In the genomic region with DNA sequence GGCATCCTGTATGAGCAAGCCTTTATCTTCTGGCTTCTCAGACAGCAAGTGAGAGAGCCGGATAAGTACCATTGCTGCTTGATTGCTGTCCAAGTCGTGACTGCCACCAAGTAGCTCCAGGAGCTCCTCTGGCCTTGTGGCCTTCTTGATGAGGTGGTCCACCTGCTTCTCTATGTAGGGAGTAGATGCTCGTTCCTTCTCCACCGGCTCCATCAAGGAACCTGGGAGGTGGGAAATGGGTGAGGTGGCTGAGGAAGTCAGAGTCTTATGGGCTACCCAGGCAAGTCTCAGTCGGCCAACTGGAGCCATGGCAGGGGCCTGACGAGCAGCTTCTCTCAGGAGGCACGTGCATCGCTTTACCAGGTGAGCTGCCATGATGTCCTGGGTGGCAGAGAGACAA, we compare ENCODE assay signal across 19 cellular contexts. TPM values are rescaled to one million over a fixed set of nuclear protein-coding genes. Genes with fewer than 3 reads are reported as not detected.
DNase-seq lines count a peak whose midpoint lies in the region; ATAC-seq, FAIRE-seq and TF ChIP-seq lines count a peak whose summit lies in the region.
"Had no signal": no experiment of that assay in that cellular context is flagged by ENCODE, and none has a peak within 500 bp of the region (broad histone marks: within the 10 kb centered on the region; RNA-seq: fewer than 3 reads in every experiment).

No MANE protein-coding gene starts in this region.

- peak overlapping the region; percentile 55 for H3K4me3 Mint-ChIP-seq in MCF 10A (ENCODE audit: unreplicated experiment)
- peak overlapping the region; percentile 75 to 78 for H3K4me3 Mint-ChIP-seq in stimulated activated naive CD8-positive, alpha-beta T cell treated with anti-CD3 and anti-CD28 coated beads, Interleukin-15, amount 100 ng/mL, for 72 hours

- H3K4me3 ChIP-seq in breast epithelium: no peak overlapping the region
- no peak overlapping the region for H3K4me3 ChIP-seq in OCI-LY1 (ENCODE audit: low read depth, low read length, poor library complexity, severe bottlenecking)
- H3K4me3 ChIP-seq in coronary artery: no peak overlapping the region
- no peak overlapping the region for H3K4me3 ChIP-seq in SK-N-SH (ENCODE audit: low read depth in 2 of 2, low read length in 1 of 2)
- no peak overlapping the region for H3K4me3 ChIP-seq in pancreas
- H3K4me3 ChIP-seq: lung had no signal

- WGBS in SK-N-SH (ENCODE audit: low lambda C conversion rate): 80% methylated on average over 8 of the region's 8 CpGs
- WGBS in pancreas, 2 donors: 62 to 79% methylated on average over 8 of the region's 8 CpGs

- H3K27me3 ChIP-seq in breast epithelium (no peaks in the 10 kb centered on the region), OCI-LY1 (ENCODE audit: insufficient read depth, low read length) (no peaks in the 10 kb centered on the region; the same call in 1 of the 2 replicates), SK-N-SH (ENCODE audit: insufficient read depth) (no peaks in the 10 kb centered on the region), pancreas (no peaks in the 10 kb centered on the region)

- DNase-seq in MCF 10A (ENCODE audit: unreplicated experiment) (no peak), breast epithelium (ENCODE audit: low spot score in 2 of 2) (no peak), coronary artery (ENCODE audit: low spot score) (peak; percentile 64), SK-N-SH (no peak), pancreas (no peak)
- DNase-seq in stimulated activated naive CD8-positive, alpha-beta T cell treated with anti-CD3 and anti-CD28 coated beads, Interleukin-15, amount 100 ng/mL, for 72 hours: no peak
- DNase-seq in stimulated activated CD4-positive, alpha-beta T cell treated with anti-CD3 and anti-CD28 coated beads, Interleukin-2, amount 100 ng/mL, for 48 hours: no peak
- DNase-seq: activated CD4-positive, alpha-beta T cell treated with anti-CD3 and anti-CD28 coated beads for 1 hour; AML-193; amniotic stem cell; dermis blood vessel endothelial cell; GOT3; NCI-H1930; stimulated activated CD4-positive, alpha-beta T cell treated with anti-CD3 and anti-CD28 coated beads, Interleukin-15, amount 100 ng/mL, for 24 hours had no signal

- POLR2A ChIA-PET in MCF 10A (lab: Yijun Ruan, JAX) (interaction anchor here (0.7 kb wide), 1 partner anchor 16 kb away, joined by 3 read pairs; no protein-coding TSS in a partner anchor), SK-N-SH (lab: Yijun Ruan, JAX) (no interaction called here)

- no peak for TF ChIP-seq POLR2A in breast epithelium (IDR thresholded peaks at IDR 0.05)

- H3K27ac ChIP-seq in breast epithelium: no peak overlapping the region
- no peak overlapping the region for H3K27ac ChIP-seq in OCI-LY1 (ENCODE audit: low read depth, low read length, poor library complexity, severe bottlenecking)
- H3K27ac ChIP-seq in coronary artery: no peak overlapping the region
- H3K27ac ChIP-seq in SK-N-SH (ENCODE audit: low read depth in 2 of 2, low read length in 1 of 2): no peak overlapping the region
- H3K27ac ChIP-seq in pancreas: no peak overlapping the region

- H3K4me2 ChIP-seq in OCI-LY1 (ENCODE audit: low read length) (peak overlapping the region; percentile 37), SK-N-SH (no peak overlapping the region)

- H3K36me3 ChIP-seq in breast epithelium: peaks cover 14% of the 10 kb centered on the region
- peaks cover 62% of the 10 kb centered on the region for H3K36me3 ChIP-seq in OCI-LY1 (ENCODE audit: insufficient read depth, low read length)
- peaks cover 44 to 55% of the 10 kb centered on the region in 2 experiments for H3K36me3 ChIP-seq in SK-N-SH (replicated peaks in 1 of 2; ENCODE audit: control insufficient read depth in 1 of 2, insufficient read depth in 2 of 2, low read length in 1 of 2)
- H3K36me3 ChIP-seq in pancreas: peaks cover 8 to 53% (median 41%) of the 10 kb centered on the region in 3 donors

- no peaks in the 10 kb centered on the region for H3K27me3 Mint-ChIP-seq in MCF 10A (ENCODE audit: insufficient read depth, unreplicated experiment)
- H3K27me3 Mint-ChIP-seq in stimulated activated naive CD8-positive, alpha-beta T cell treated with anti-CD3 and anti-CD28 coated beads, Interleukin-15, amount 100 ng/mL, for 72 hours: no peaks in the 10 kb centered on the region

- CTCF ChIA-PET in MCF 10A (lab: Yijun Ruan, JAX): interaction anchor here (0.7 kb wide), 1 partner anchor 253 kb away, joined by 5 read pairs; no protein-coding TSS in a partner anchor
- CTCF ChIA-PET in SK-N-SH (lab: Yijun Ruan, JAX): interaction anchor here (1.1 kb wide), 1 partner anchor 27 kb away, joined by 3 read pairs; no protein-coding TSS in a partner anchor

- no TSS peak for BruUV-seq in MCF 10A (replicated peaks; lab: Mats Ljungman, UMichigan)

- no peaks in the 10 kb centered on the region for H3K9me2 ChIP-seq in OCI-LY1 (ENCODE audit: low read depth, low read length)
- no peaks in the 10 kb centered on the region for H3K9me2 ChIP-seq in SK-N-SH

- no peak overlapping the region for H2AFZ ChIP-seq in OCI-LY1 (ENCODE audit: low read length)
- H2AFZ ChIP-seq in SK-N-SH (ENCODE audit: low read depth): no peak overlapping the region

- H4K20me1 ChIP-seq in OCI-LY1 (ENCODE audit: insufficient read depth, low read length): no peaks in the 10 kb centered on the region; the same call in 1 of the 2 replicates
- H4K20me1 ChIP-seq in SK-N-SH (ENCODE audit: insufficient read depth): peaks cover 49% of the 10 kb centered on the region

- no peak for TF ChIP-seq RAD21 in SK-N-SH (IDR thresholded peaks at IDR 0.05; ENCODE audit: low read length)

- no peaks in the 10 kb centered on the region for H3K9me3 Mint-ChIP-seq in MCF 10A (ENCODE audit: unreplicated experiment)
- no peaks in the 10 kb centered on the region for H3K9me3 Mint-ChIP-seq in stimulated activated naive CD8-positive, alpha-beta T cell treated with anti-CD3 and anti-CD28 coated beads, Interleukin-15, amount 100 ng/mL, for 72 hours

- intact Hi-C loops in MCF 10A (cut with micrococcal nuclease): no loop called here
- intact Hi-C loops in breast epithelium (cut with DNase I; ENCODE audit: low total_unique reads): no loop called here
- intact Hi-C loops in pancreas (cut with DNase I): no loop called here

- H3K4me1 ChIP-seq in breast epithelium (no peaks in the 10 kb centered on the region), OCI-LY1 (ENCODE audit: insufficient read depth, low read length, severe bottlenecking) (peaks cover 42% of the 10 kb centered on the region), SK-N-SH (ENCODE audit: control insufficient read depth in 1 of 2, insufficient read depth in 2 of 2, low read depth in 1 of 2, low read length in 1 of 2) (peaks cover 12 to 25% of the 10 kb centered on the region in 2 experiments; a peak in 2 of 4 replicates), pancreas (peaks cover 0 to 15% (median 0%) of the 10 kb centered on the region in 3 donors)

- H3K27ac Mint-ChIP-seq in MCF 10A (ENCODE audit: low read depth, unreplicated experiment): no peak overlapping the region
- peak overlapping the region; percentile 93 to 96 for H3K27ac Mint-ChIP-seq in stimulated activated naive CD8-positive, alpha-beta T cell treated with anti-CD3 and anti-CD28 coated beads, Interleukin-15, amount 100 ng/mL, for 72 hours

- TF ChIP-seq EP300 in SK-N-SH (IDR thresholded peaks at IDR 0.05; ENCODE audit: borderline replicate concordance in 1 of 2, low read depth in 1 of 2, low read length in 1 of 2): no peak

- H3K79me2 ChIP-seq in OCI-LY1 (ENCODE audit: insufficient read depth, low read length): peaks cover 46% of the 10 kb centered on the region
- H3K79me2 ChIP-seq in SK-N-SH (ENCODE audit: insufficient read depth): peaks cover 71% of the 10 kb centered on the region

- no peak for FAIRE-seq in pancreas (lab: Jason Lieb, UNC)

- TF ChIP-seq CTCF in MCF 10A (IDR thresholded peaks at IDR 0.05; ENCODE audit: unreplicated experiment) (no peak), breast epithelium (IDR thresholded peaks at IDR 0.05) (no peak), OCI-LY1 (IDR thresholded peaks at IDR 0.05; ENCODE audit: low read length) (no peak), coronary artery (IDR thresholded peaks at IDR 0.05) (no peak), SK-N-SH (IDR thresholded peaks at IDR 0.05) (no peak), pancreas (IDR thresholded peaks at IDR 0.05) (no peak)

- H3F3A ChIP-seq in OCI-LY1 (ENCODE audit: insufficient read depth, low read length): peaks cover 5% of the 10 kb centered on the region; the same call in 1 of the 2 replicates
- peaks cover 4% of the 10 kb centered on the region for H3F3A ChIP-seq in SK-N-SH (replicated peaks; ENCODE audit: insufficient read depth)

- ATAC-seq in stimulated activated naive CD8-positive, alpha-beta T cell treated with anti-CD3 and anti-CD28 coated beads, Interleukin-15, amount 100 ng/mL, for 72 hours: no peak
- ATAC-seq in pancreas: no peak
- ATAC-seq: SK-N-SH treated with all-trans-retinoic acid at 6 μM for 48 hours had no signal

- H3K36me3 Mint-ChIP-seq in MCF 10A (ENCODE audit: insufficient read depth, unreplicated experiment): peaks cover 51% of the 10 kb centered on the region

- H3K9ac ChIP-seq in OCI-LY1 (ENCODE audit: low read length) (no peak overlapping the region; the same call in 1 of the 2 replicates), SK-N-SH (no peak overlapping the region)

- H3K9me3 ChIP-seq in breast epithelium: no peaks in the 10 kb centered on the region
- no peaks in the 10 kb centered on the region for H3K9me3 ChIP-seq in OCI-LY1 (ENCODE audit: low read length)
- no peaks in the 10 kb centered on the region for H3K9me3 ChIP-seq in SK-N-SH
- no peaks in the 10 kb centered on the region for H3K9me3 ChIP-seq in pancreas

- H3K4me1 Mint-ChIP-seq in MCF 10A (ENCODE audit: insufficient read depth, unreplicated experiment): peaks cover 19% of the 10 kb centered on the region
- H3K4me1 Mint-ChIP-seq in stimulated activated naive CD8-positive, alpha-beta T cell treated with anti-CD3 and anti-CD28 coated beads, Interleukin-15, amount 100 ng/mL, for 72 hours: peaks cover 62% of the 10 kb centered on the region

RNA-seq across cellular contexts. Expression of gene TBRG4, which starts 2.6 kb away (rescaled TPM):
- total RNA-seq in MCF 10A (2022): 77.2 and 85.7 TPM in 2 replicates
- total RNA-seq in breast epithelium: 10 to 100 TPM; 37.9 to 63.8 (median 62.3) TPM
- 76.2 and 89.4 TPM in 2 replicates for polyA plus RNA-seq in SK-N-SH (2012; rRNA removed)
- polyA plus RNA-seq in SK-N-SH (2012; cell fraction: cytosol; rRNA removed): 29.3 and 48.3 TPM in 2 replicates
- polyA plus RNA-seq in SK-N-SH (2012; cell fraction: nucleus; rRNA removed): 211 and 212 TPM in 2 replicates
- total RNA-seq in pancreas: 10 to 100 TPM; 15.6 to 36.2 (median 24.3) TPM
- polyA plus RNA-seq in pancreas: 10 to 100 TPM; 38.7 to 39.8 TPM

RNA-seq across cellular contexts. Expression of gene NACAD, which starts 20.1 kb away (rescaled TPM):
- total RNA-seq in MCF 10A (2022) (not detected in 2 replicates), breast epithelium (1 to 10 TPM; 1.2 to 7.5 (median 3.2) TPM), pancreas (1 to 10 TPM in 4 of 6 donors, under 1 TPM in 2; 0.31 to 1.9 (median 1.2) TPM)
- polyA plus RNA-seq in SK-N-SH (2012; rRNA removed) (1.5 and 2.8 TPM in 2 replicates), pancreas (1 to 10 TPM; 1.0 to 3.5 TPM)
- polyA plus RNA-seq in SK-N-SH (2012; cell fraction: cytosol; rRNA removed): 1.1 and 1.9 TPM in 2 replicates
- 5.8 and 9.2 TPM in 2 replicates for polyA plus RNA-seq in SK-N-SH (2012; cell fraction: nucleus; rRNA removed)
- total RNA-seq: G401 had no signal

RNA-seq across cellular contexts. Expression of gene RAMP3, which starts 48.7 kb away (rescaled TPM):
- total RNA-seq in MCF 10A (2022) (not detected in 2 replicates), breast epithelium (100 to 1,000 TPM in 1 of 3 donors, 10 to 100 TPM in 2; 11.7 to 103 (median 76.8) TPM), pancreas (10 to 100 TPM in 1 of 6 donors, 1 to 10 TPM in 5; 4.1 to 11.0 (median 6.6) TPM)
- polyA plus RNA-seq in SK-N-SH (2012; rRNA removed) (not detected in 2 replicates), pancreas (10 to 100 TPM; 25.9 to 41.1 TPM)
- 0.03 and 0.04 TPM in 2 replicates for polyA plus RNA-seq in SK-N-SH (2012; cell fraction: cytosol; rRNA removed)
- polyA plus RNA-seq in SK-N-SH (2012; cell fraction: nucleus; rRNA removed): not detected in 2 replicates
- total RNA-seq: G401, osteocyte had no signal
